ENCODE assay signal across 8 cellular contexts in genomic region chr3:57397175-57398026, GRCh38.
DNase-seq lines count a peak whose midpoint lies in the region; ATAC-seq and TF ChIP-seq lines count a peak whose summit lies in the region.

No MANE protein-coding gene starts in this region.

- DNase-seq in AG10803 (ENCODE audit: low read depth) (peak; percentile 47), NCI-H748 (lab: John Stamatoyannopoulos, UW; ENCODE audit: unreplicated experiment) (peak; percentile 64), thoracic aorta (ENCODE audit: low spot score) (no peak)
- peak; percentile 45 to 63 for DNase-seq in activated CD4-positive, alpha-beta T cell treated with anti-CD3 and anti-CD28 coated beads, Interleukin-2, amount 50 U/mL, for 48 hours
- peak; percentile 46 to 59 (median 46) for DNase-seq in effector memory CD8-positive, alpha-beta T cell
- DNase-seq in naive thymus-derived CD8-positive, alpha-beta T cell, result peak; percentile 20 to 77 (median 60)

- H3K4me3 ChIP-seq in AG10803 (ENCODE audit: low read length), result no peak overlapping the region
- no peak overlapping the region for H3K4me3 ChIP-seq in thoracic aorta

- H3K27ac Mint-ChIP-seq in effector memory CD8-positive, alpha-beta T cell, result no peak overlapping the region
- H3K27ac Mint-ChIP-seq in naive thymus-derived CD8-positive, alpha-beta T cell, result peak overlapping the region in 9 of 10 donors; percentile 6 to 85 (median 48)

- H3K36me3 ChIP-seq in thoracic aorta, result no peaks in the 10 kb centered on the region

- TF ChIP-seq CTCF in AG10803 (conservative IDR thresholded peaks at IDR 0.05; ENCODE audit: low read length) (peak; percentile 98), thoracic aorta (IDR thresholded peaks at IDR 0.05) (peak; percentile 43)

- no peak overlapping the region for H3K4me3 Mint-ChIP-seq in effector memory CD8-positive, alpha-beta T cell
- H3K4me3 Mint-ChIP-seq in naive thymus-derived CD8-positive, alpha-beta T cell, result peak overlapping the region; percentile 15 to 69 (median 50)

- peaks cover 4 to 7% of the 10 kb centered on the region in 2 donors for H3K4me1 Mint-ChIP-seq in effector memory CD8-positive, alpha-beta T cell (ENCODE audit: low read depth in 2 of 2)
- peaks cover 5 to 18% (median 17%) of the 10 kb centered on the region in 4 donors for H3K4me1 Mint-ChIP-seq in naive thymus-derived CD8-positive, alpha-beta T cell

- no peaks in the 10 kb centered on the region for H3K9me3 ChIP-seq in thoracic aorta

- no peaks in the 10 kb centered on the region for H3K27me3 ChIP-seq in thoracic aorta (replicated peaks; ENCODE audit: insufficient read depth)

- POLR2A ChIA-PET in naive thymus-derived CD8-positive, alpha-beta T cell (lab: Charles Lee), result interaction anchor here (0.6 to 2.6 kb wide), 4 partner anchors 11 to 626 kb away, joined by 3 to 9 read pairs (median 4); partner anchors contain the start of gene PDE12

- no peaks in the 10 kb centered on the region for H3K4me1 ChIP-seq in thoracic aorta (ENCODE audit: control insufficient read depth in 1 of 2, low read depth in 2 of 2)

- TF ChIP-seq POLR2A in GM18505 (IDR thresholded peaks at IDR 0.05; ENCODE audit: borderline replicate concordance, extremely low read depth, insufficient read depth, insufficient read length), result no peak

- H3K9me3 Mint-ChIP-seq in effector memory CD8-positive, alpha-beta T cell, result no peaks in the 10 kb centered on the region
- H3K9me3 Mint-ChIP-seq in naive thymus-derived CD8-positive, alpha-beta T cell, result peaks cover 0 to 2% (median 0%) of the 10 kb centered on the region in 9 donors

- H3K27ac ChIP-seq in thoracic aorta, result no peak overlapping the region

- peaks cover 3% of the 10 kb centered on the region for H3K36me3 Mint-ChIP-seq in effector memory CD8-positive, alpha-beta T cell (ENCODE audit: insufficient read depth)
- peaks cover 0 to 7% (median 0%) of the 10 kb centered on the region in 3 donors for H3K36me3 Mint-ChIP-seq in naive thymus-derived CD8-positive, alpha-beta T cell

- ATAC-seq in GM18505 (IDR thresholded peaks at IDR 0.05; ENCODE audit: unreplicated experiment) (peak; percentile 80), HG02885 (IDR thresholded peaks at IDR 0.05; ENCODE audit: poor library complexity, unreplicated experiment) (peak; percentile 98), thoracic aorta (ENCODE audit: insufficient number of reproducible peaks, low FRiP score, low read depth) (no peak)
- ATAC-seq in effector memory CD8-positive, alpha-beta T cell (replicated peaks), result peak; percentile 95
- peak; percentile 99 for ATAC-seq in naive thymus-derived CD8-positive, alpha-beta T cell

- H3K27me3 Mint-ChIP-seq in effector memory CD8-positive, alpha-beta T cell, result peaks cover 14 to 23% of the 10 kb centered on the region in 2 donors
- peaks cover 0 to 6% (median 0%) of the 10 kb centered on the region in 5 donors for H3K27me3 Mint-ChIP-seq in naive thymus-derived CD8-positive, alpha-beta T cell

Comparison
In these comparisons a context has a peak if more than half of its experiments do, and no peak if none do; other contexts are left out.
1. H3K27ac Mint-ChIP-seq: peak in naive thymus-derived CD8-positive, alpha-beta T cell (9 of 10); none in effector memory CD8-positive, alpha-beta T cell (0 of 2).
2. H3K4me3 Mint-ChIP-seq: peak in naive thymus-derived CD8-positive, alpha-beta T cell (10 of 10); none in effector memory CD8-positive, alpha-beta T cell (0 of 2).